ENCODE assay signal across 15 cellular contexts in genomic region chr3:172106037-172106559, GRCh38.
DNase-seq lines count a peak whose midpoint lies in the region; ATAC-seq and TF ChIP-seq lines count a peak whose summit lies in the region.
"Had no signal": no experiment of that assay in that cellular context is flagged by ENCODE, and none has a peak within 500 bp of the region (broad histone marks: within the 10 kb centered on the region; RNA-seq: fewer than 3 reads in every experiment).

No MANE protein-coding gene starts in this region.

- no peak overlapping the region for H3K27ac ChIP-seq in CD4-positive, alpha-beta T cell (ENCODE audit: low read depth, low read length)
- H3K27ac ChIP-seq in GM23338 (ENCODE audit: low read depth) (peak overlapping the region; percentile 61; the same call in 1 of the 2 replicates), mesendoderm (ENCODE audit: low read depth, low read length) (no peak overlapping the region)
- H3K27ac ChIP-seq: epithelial cell of prostate, SJCRH30 had no signal

- no peak overlapping the region for H3K4ac ChIP-seq in mesendoderm (ENCODE audit: low read depth, low read length)

- DNase-seq in CD4-positive, alpha-beta T cell: no peak
- DNase-seq in GM23338 (ENCODE audit: low spot score): no peak
- DNase-seq in activated naive CD8-positive, alpha-beta T cell treated with anti-CD3 and anti-CD28 coated beads, Interleukin-2, amount 50 U/mL, for 24 hours: no peak
- DNase-seq in natural killer cell treated with Interleukin-12 subunit alpha and Interleukin-12 subunit beta and Interleukin-15 and Interleukin-18, amount 100 ng/mL, for 72 hours (ENCODE audit: low spot score): no peak
- no peak for DNase-seq in H4 (ENCODE audit: low spot score)
- no peak for DNase-seq in mesendoderm
- DNase-seq: activated naive CD4-positive, alpha-beta T cell treated with anti-CD3 and anti-CD28 coated beads, Interleukin-2, amount 50 U/mL, for 16 hours; NCI-H1092; NCI-H2171; retina; SJCRH30; stimulated activated CD4-positive, alpha-beta T cell treated with anti-CD3 and anti-CD28 coated beads, Interleukin-2, amount 100 ng/mL, for 24 hours had no signal

- H3K36me3 ChIP-seq in GM23338 (ENCODE audit: insufficient read depth) (no peaks in the 10 kb centered on the region), mesendoderm (ENCODE audit: control insufficient read depth, insufficient read depth, low read length) (no peaks in the 10 kb centered on the region)

- peaks cover 93% of the 10 kb centered on the region for H3K4me1 Mint-ChIP-seq in CD4-positive, alpha-beta T cell (ENCODE audit: low read depth)
- H3K4me1 Mint-ChIP-seq in GM23338: peaks cover 71% of the 10 kb centered on the region
- peaks cover 82% of the 10 kb centered on the region for H3K4me1 Mint-ChIP-seq in activated naive CD8-positive, alpha-beta T cell treated with anti-CD3 and anti-CD28 coated beads, Interleukin-2, amount 50 U/mL, for 24 hours
- peaks cover 67 to 85% of the 10 kb centered on the region in 2 donors for H3K4me1 Mint-ChIP-seq in natural killer cell treated with Interleukin-12 subunit alpha and Interleukin-12 subunit beta and Interleukin-15 and Interleukin-18, amount 100 ng/mL, for 72 hours (ENCODE audit: low read depth in 2 of 2)

- H3K79me2 ChIP-seq in GM23338 (replicated peaks; ENCODE audit: insufficient read depth): peaks cover 96% of the 10 kb centered on the region
- H3K79me2 ChIP-seq in mesendoderm (ENCODE audit: control insufficient read depth, insufficient read depth, low read length): peaks cover 70% of the 10 kb centered on the region

- H2BK15ac ChIP-seq in mesendoderm (replicated peaks; ENCODE audit: low read depth): no peak overlapping the region

- peaks cover 45% of the 10 kb centered on the region for H3K4me1 ChIP-seq in GM23338 (ENCODE audit: insufficient read depth)
- H3K4me1 ChIP-seq in mesendoderm (ENCODE audit: control insufficient read depth, low read depth, low read length): no peaks in the 10 kb centered on the region

- WGBS in mesendoderm (ENCODE audit: extremely low coverage, insufficient coverage, low lambda C conversion rate): no CpG with 5 or more reads among the region's 2 CpGs

- H4K5ac ChIP-seq in mesendoderm (ENCODE audit: low read length): no peak overlapping the region

- peak overlapping the region; percentile 79 for H3K27ac Mint-ChIP-seq in CD4-positive, alpha-beta T cell
- H3K27ac Mint-ChIP-seq in GM23338: peak overlapping the region; percentile 76
- H3K27ac Mint-ChIP-seq in activated naive CD8-positive, alpha-beta T cell treated with anti-CD3 and anti-CD28 coated beads, Interleukin-2, amount 50 U/mL, for 24 hours: peak overlapping the region; percentile 93
- peak overlapping the region; percentile 98 to 100 for H3K27ac Mint-ChIP-seq in natural killer cell treated with Interleukin-12 subunit alpha and Interleukin-12 subunit beta and Interleukin-15 and Interleukin-18, amount 100 ng/mL, for 72 hours

- no peaks in the 10 kb centered on the region for H3K9me3 ChIP-seq in CD4-positive, alpha-beta T cell (ENCODE audit: control insufficient read depth, low read length)
- H3K9me3 ChIP-seq: SJCRH30 had no signal

- CTCF ChIA-PET in CD4-positive, alpha-beta T cell (lab: Charles Lee): interaction anchor here (1.1 to 1.2 kb wide), 2 partner anchors 9 to 71 kb away, joined by 3 to 4 read pairs; no protein-coding TSS in a partner anchor

- TF ChIP-seq CTCF in CD4-positive, alpha-beta T cell (IDR thresholded peaks at IDR 0.05): no peak
- TF ChIP-seq CTCF in GM23338 (conservative IDR thresholded peaks at IDR 0.05; ENCODE audit: low read depth in 2 of 2): no peak

- H3K79me1 ChIP-seq in mesendoderm (ENCODE audit: low read length): peaks cover 15% of the 10 kb centered on the region

- no peak overlapping the region for H3K18ac ChIP-seq in mesendoderm (ENCODE audit: low read length)

- no peak overlapping the region for H2AK5ac ChIP-seq in mesendoderm (ENCODE audit: low read length)

- H2BK5ac ChIP-seq in mesendoderm (ENCODE audit: low read length): no peak overlapping the region

- H3K36me3 Mint-ChIP-seq in CD4-positive, alpha-beta T cell (ENCODE audit: low read depth): peaks cover 4% of the 10 kb centered on the region
- H3K36me3 Mint-ChIP-seq in GM23338 (ENCODE audit: low read depth): no peaks in the 10 kb centered on the region
- peaks cover 6% of the 10 kb centered on the region for H3K36me3 Mint-ChIP-seq in activated naive CD8-positive, alpha-beta T cell treated with anti-CD3 and anti-CD28 coated beads, Interleukin-2, amount 50 U/mL, for 24 hours (ENCODE audit: low read depth)
- H3K36me3 Mint-ChIP-seq in natural killer cell treated with Interleukin-12 subunit alpha and Interleukin-12 subunit beta and Interleukin-15 and Interleukin-18, amount 100 ng/mL, for 72 hours: no peaks in the 10 kb centered on the region

- POLR2A ChIA-PET in CD4-positive, alpha-beta T cell (lab: Charles Lee): interaction anchor here (1.0 to 2.4 kb wide), 4 partner anchors 18 to 196 kb away, joined by 4 to 18 read pairs (median 5); no protein-coding TSS in a partner anchor

- H3K23ac ChIP-seq in mesendoderm (ENCODE audit: low read length): no peak overlapping the region

- intact Hi-C loops in CD4-positive, alpha-beta T cell (cut with DNase I, micrococcal nuclease): loop anchor here in 1 of 2 experiments (2.0 kb wide), 1 partner anchor 67 kb away; the partner anchor contains the start of gene FNDC3B

- H3K27me3 ChIP-seq in CD4-positive, alpha-beta T cell (ENCODE audit: control insufficient read depth, insufficient read depth, low read length): no peaks in the 10 kb centered on the region
- H3K27me3 ChIP-seq in GM23338 (ENCODE audit: insufficient read depth): no peaks in the 10 kb centered on the region
- no peaks in the 10 kb centered on the region for H3K27me3 ChIP-seq in mesendoderm (ENCODE audit: insufficient read depth, low read length, poor library complexity)
- H3K27me3 ChIP-seq: SJCRH30 had no signal

- no peaks in the 10 kb centered on the region for H4K20me1 ChIP-seq in GM23338 (replicated peaks; ENCODE audit: insufficient read depth)

- H3K4me2 ChIP-seq in GM23338 (peak overlapping the region; percentile 9; the same call in 1 of the 2 replicates), mesendoderm (ENCODE audit: low read length) (no peak overlapping the region)

- H3K4me3 Mint-ChIP-seq in CD4-positive, alpha-beta T cell: peak overlapping the region; percentile 83
- no peak overlapping the region for H3K4me3 Mint-ChIP-seq in GM23338
- no peak overlapping the region for H3K4me3 Mint-ChIP-seq in activated naive CD8-positive, alpha-beta T cell treated with anti-CD3 and anti-CD28 coated beads, Interleukin-2, amount 50 U/mL, for 24 hours
- peak overlapping the region; percentile 95 for H3K4me3 Mint-ChIP-seq in natural killer cell treated with Interleukin-12 subunit alpha and Interleukin-12 subunit beta and Interleukin-15 and Interleukin-18, amount 100 ng/mL, for 72 hours

- no peak overlapping the region for H3K9ac ChIP-seq in mesendoderm (ENCODE audit: low read length)

- no peak for ATAC-seq in CD4-positive, alpha-beta T cell (ENCODE audit: poor library complexity)
- no peak for ATAC-seq in GM23338
- ATAC-seq in activated naive CD8-positive, alpha-beta T cell treated with anti-CD3 and anti-CD28 coated beads, Interleukin-2, amount 50 U/mL, for 24 hours: no peak
- no peak for ATAC-seq in natural killer cell treated with Interleukin-12 subunit alpha and Interleukin-12 subunit beta and Interleukin-15 and Interleukin-18, amount 100 ng/mL, for 72 hours
- no peak for ATAC-seq in HG03378 (IDR thresholded peaks at IDR 0.05; ENCODE audit: unreplicated experiment)
- no peak for ATAC-seq in HG03469 (IDR thresholded peaks at IDR 0.05; ENCODE audit: unreplicated experiment)

- H3K9me2 ChIP-seq in GM23338 (ENCODE audit: insufficient read depth): no peaks in the 10 kb centered on the region

- H3K9me3 Mint-ChIP-seq in CD4-positive, alpha-beta T cell: no peaks in the 10 kb centered on the region
- no peaks in the 10 kb centered on the region for H3K9me3 Mint-ChIP-seq in GM23338
- no peaks in the 10 kb centered on the region for H3K9me3 Mint-ChIP-seq in activated naive CD8-positive, alpha-beta T cell treated with anti-CD3 and anti-CD28 coated beads, Interleukin-2, amount 50 U/mL, for 24 hours
- no peaks in the 10 kb centered on the region for H3K9me3 Mint-ChIP-seq in natural killer cell treated with Interleukin-12 subunit alpha and Interleukin-12 subunit beta and Interleukin-15 and Interleukin-18, amount 100 ng/mL, for 72 hours

- no peak overlapping the region for H2AFZ ChIP-seq in GM23338

- no peaks in the 10 kb centered on the region for H3K27me3 Mint-ChIP-seq in CD4-positive, alpha-beta T cell
- H3K27me3 Mint-ChIP-seq in GM23338 (ENCODE audit: insufficient read depth, low read depth, poor library complexity): peaks cover 8% of the 10 kb centered on the region
- peaks cover 15% of the 10 kb centered on the region for H3K27me3 Mint-ChIP-seq in activated naive CD8-positive, alpha-beta T cell treated with anti-CD3 and anti-CD28 coated beads, Interleukin-2, amount 50 U/mL, for 24 hours
- H3K27me3 Mint-ChIP-seq in natural killer cell treated with Interleukin-12 subunit alpha and Interleukin-12 subunit beta and Interleukin-15 and Interleukin-18, amount 100 ng/mL, for 72 hours: no peaks in the 10 kb centered on the region

- no peak overlapping the region for H2BK120ac ChIP-seq in mesendoderm (ENCODE audit: low read depth, low read length)

- no peaks in the 10 kb centered on the region for H3F3A ChIP-seq in GM23338 (replicated peaks; ENCODE audit: low read depth)

- no peak overlapping the region for H3K4me3 ChIP-seq in GM23338
- no peak overlapping the region for H3K4me3 ChIP-seq in mesendoderm (ENCODE audit: low read length)
- H3K4me3 ChIP-seq: SJCRH30 had no signal

- H3K56ac ChIP-seq in mesendoderm (ENCODE audit: low read length): no peak overlapping the region

- no peak overlapping the region for H4K8ac ChIP-seq in mesendoderm (ENCODE audit: low read depth, low read length)

TF ChIP-seq in GM23338, 12 proteins besides CTCF, POLR2A, EP300 and RAD21:
- no peak for TF ChIP-seq STAT1 (IDR thresholded peaks at IDR 0.05; ENCODE audit: unreplicated experiment)
- TF ChIP-seq CREB1 (CRISPR knock-in tag; IDR thresholded peaks at IDR 0.05; ENCODE audit: low read depth): no peak
- no peak for TF ChIP-seq ZNF331 (CRISPR knock-in tag; IDR thresholded peaks at IDR 0.05; ENCODE audit: low read depth)

Comparison
In these comparisons a context has a peak if more than half of its experiments do, and no peak if none do; other contexts are left out.
1. H3K4me3 Mint-ChIP-seq: peak in CD4-positive, alpha-beta T cell (single experiment) and natural killer cell treated with Interleukin-12 subunit alpha and Interleukin-12 subunit beta and Interleukin-15 and Interleukin-18, amount 100 ng/mL, for 72 hours (single experiment); none in GM23338 (single experiment) and activated naive CD8-positive, alpha-beta T cell treated with anti-CD3 and anti-CD28 coated beads, Interleukin-2, amount 50 U/mL, for 24 hours (single experiment).
2. Peak in every context shown above with its lines, with median percentiles within 50 percentile points of each other: H3K27ac Mint-ChIP-seq.